ENCODE assay signal across 9 cellular contexts in the genomic region with DNA sequence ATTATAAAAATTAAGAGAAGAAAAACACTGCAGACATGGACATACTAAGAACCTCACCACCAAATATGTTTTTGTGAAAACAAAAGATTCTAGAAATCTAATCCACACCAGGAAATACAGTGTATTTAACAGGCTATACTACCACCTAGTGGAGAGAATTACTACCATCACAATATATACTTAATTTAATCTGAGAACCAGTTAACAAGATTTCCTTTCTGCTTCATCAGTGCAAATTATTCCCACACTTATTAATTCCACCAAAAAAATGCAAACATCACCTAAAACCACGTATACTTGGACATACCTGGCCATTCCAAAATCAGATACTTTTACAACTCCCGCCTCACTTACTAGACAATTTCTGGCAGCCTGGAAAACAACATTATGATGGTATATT. TPM values are rescaled to one million over a fixed set of nuclear protein-coding genes. Genes with fewer than 3 reads are reported as not detected.
A peak's percentile ranks its signal among the peaks of the same experiment; 100 is the strongest.
DNase-seq lines count a peak whose midpoint lies in the region; ATAC-seq, FAIRE-seq and TF ChIP-seq lines count a peak whose summit lies in the region.
"Had no signal": no experiment of that assay in that cellular context is flagged by ENCODE, and none has a peak within 500 bp of the region (broad histone marks: within the 10 kb centered on the region; RNA-seq: fewer than 3 reads in every experiment).

No MANE protein-coding gene starts in this region.

- H3K36me3 Mint-ChIP-seq in stimulated activated memory B cell treated with anti-CD40 and anti-IgM and Interleukin-4, amounts not matched to agents 10 μg/mL and 1 μg/mL and 100 μg/mL, for 72 hours = peaks cover 63% of the 10 kb centered on the region

- H3K4me1 Mint-ChIP-seq in stimulated activated memory B cell treated with anti-CD40 and anti-IgM and Interleukin-4, amounts not matched to agents 10 μg/mL and 1 μg/mL and 100 μg/mL, for 72 hours = peaks cover 40% of the 10 kb centered on the region

- no peaks in the 10 kb centered on the region for H3K9me3 ChIP-seq in Panc1 (ENCODE audit: control insufficient read depth, insufficient read depth, low read depth, low read length)
- no peaks in the 10 kb centered on the region for H3K9me3 ChIP-seq in endothelial cell of umbilical vein (replicated peaks; ENCODE audit: control insufficient read depth, insufficient read depth, low read length)
- no peaks in the 10 kb centered on the region for H3K9me3 ChIP-seq in neural cell (ENCODE audit: low read length)

- no peaks in the 10 kb centered on the region for H3K9me2 ChIP-seq in neural cell (ENCODE audit: insufficient read depth, low read length)

- H3K4me1 ChIP-seq in Panc1 (ENCODE audit: control insufficient read depth, insufficient read depth, low read length) = no peaks in the 10 kb centered on the region
- H3K4me1 ChIP-seq in endothelial cell of umbilical vein (ENCODE audit: control insufficient read depth, extremely low read depth, insufficient read depth, low read length) = peaks cover 12% of the 10 kb centered on the region

- no peaks in the 10 kb centered on the region for H3F3A ChIP-seq in neural cell (ENCODE audit: insufficient read depth, low read length, poor library complexity, severe bottlenecking)

- CTCF ChIA-PET in Panc1 (lab: Charles Lee) = no interaction called here
- CTCF ChIA-PET in endothelial cell of umbilical vein (lab: Charles Lee) = interaction anchor here (0.7 to 4.0 kb wide), 7 partner anchors 9 to 138 kb away, joined by 3 to 58 read pairs (median 5); no protein-coding TSS in a partner anchor

- H3K9me3 Mint-ChIP-seq in stimulated activated memory B cell treated with anti-CD40 and anti-IgM and Interleukin-4, amounts not matched to agents 10 μg/mL and 1 μg/mL and 100 μg/mL, for 72 hours = no peaks in the 10 kb centered on the region
- H3K9me3 Mint-ChIP-seq: CD8-positive, alpha-beta memory T cell had no signal

- H3K27ac ChIP-seq in Panc1 (ENCODE audit: low read length) = no peak overlapping the region
- no peak overlapping the region for H3K27ac ChIP-seq in endothelial cell of umbilical vein (ENCODE audit: insufficient read depth, low read depth, low read length)
- H3K27ac ChIP-seq in neural cell (ENCODE audit: low read length) = no peak overlapping the region

- DNase-seq in NCI-H2107 treated with DMSO at 0.1 percent for 48 hours (lab: John Stamatoyannopoulos, UW; ENCODE audit: unreplicated experiment) (peak; percentile 2), NCI-H2107 (lab: John Stamatoyannopoulos, UW) (no peak), HuH-7 (ENCODE audit: low spot score) (peak; percentile 20), Panc1 (ENCODE audit: low read depth, low spot score) (no peak), endothelial cell of umbilical vein (ENCODE audit: low read depth, low spot score) (peak; percentile 56)

- no TSS peak for BruUV-seq in Panc1 (replicated peaks; lab: Mats Ljungman, UMichigan)
- no TSS peak for BruUV-seq in endothelial cell of umbilical vein (replicated peaks; lab: Mats Ljungman, UMichigan)

- H3K79me2 ChIP-seq in endothelial cell of umbilical vein (ENCODE audit: control insufficient read depth, insufficient read depth, low read length) (no peaks in the 10 kb centered on the region), neural cell (replicated peaks; ENCODE audit: insufficient read depth, low read length) (no peaks in the 10 kb centered on the region)

- H3K4me3 ChIP-seq in Panc1 (ENCODE audit: low read depth in 2 of 2, low read length in 2 of 2) = no peak overlapping the region
- no peak overlapping the region for H3K4me3 ChIP-seq in endothelial cell of umbilical vein (replicated peaks in 1 of 3; ENCODE audit: insufficient read depth in 1 of 3, low read depth in 1 of 3, low read length in 3 of 3)
- no peak overlapping the region for H3K4me3 ChIP-seq in neural cell (ENCODE audit: low read length)

- in situ Hi-C loops in Panc1 (cut with HindIII; ENCODE audit: low pct_unique_long_range_greater_than_20kb, low sequenced_read_pairs) = no loop called here

- POLR2A ChIA-PET in Panc1 (lab: Charles Lee) (no interaction called here), endothelial cell of umbilical vein (lab: Charles Lee) (no interaction called here)

- dilution Hi-C loops in endothelial cell of umbilical vein (cut with MboI; ENCODE audit: extremely low pct_ligation_motif_present, low sequenced_read_pairs) = no loop called here

- H2AFZ ChIP-seq in endothelial cell of umbilical vein (ENCODE audit: low read depth, low read length) = no peak overlapping the region
- H2AFZ ChIP-seq in neural cell (ENCODE audit: low read depth, low read length) = no peak overlapping the region

- no peaks in the 10 kb centered on the region for H3K9me1 ChIP-seq in endothelial cell of umbilical vein (replicated peaks; ENCODE audit: control insufficient read depth, extremely low read depth, insufficient read depth, low read length)

- H3K27ac Mint-ChIP-seq in stimulated activated memory B cell treated with anti-CD40 and anti-IgM and Interleukin-4, amounts not matched to agents 10 μg/mL and 1 μg/mL and 100 μg/mL, for 72 hours = no peak overlapping the region

- FAIRE-seq in endothelial cell of umbilical vein (lab: Jason Lieb, UNC) = no peak

- peak; percentile 65 for TF ChIP-seq RAD21 in neural cell (conservative IDR thresholded peaks at IDR 0.05)

- H3K9ac ChIP-seq in endothelial cell of umbilical vein (replicated peaks; ENCODE audit: extremely low read depth, insufficient read depth, low read length) = no peak overlapping the region
- H3K9ac ChIP-seq in neural cell (ENCODE audit: low read length) = no peak overlapping the region

- H3K36me3 ChIP-seq in Panc1 (ENCODE audit: control insufficient read depth, insufficient read depth, low read length) (no peaks in the 10 kb centered on the region; the same call in 1 of the 2 replicates), endothelial cell of umbilical vein (ENCODE audit: control insufficient read depth in 2 of 2, extremely low read depth in 1 of 2, insufficient read depth in 2 of 2, low read length in 2 of 2) (no peaks in the 10 kb centered on the region), neural cell (ENCODE audit: insufficient read depth, low read length) (no peaks in the 10 kb centered on the region)

- no peak for TF ChIP-seq EP300 in neural cell (conservative IDR thresholded peaks at IDR 0.05; ENCODE audit: poor library complexity, severe bottlenecking)

- no peaks in the 10 kb centered on the region for H3K27me3 Mint-ChIP-seq in stimulated activated memory B cell treated with anti-CD40 and anti-IgM and Interleukin-4, amounts not matched to agents 10 μg/mL and 1 μg/mL and 100 μg/mL, for 72 hours

- H3K4me3 Mint-ChIP-seq in stimulated activated memory B cell treated with anti-CD40 and anti-IgM and Interleukin-4, amounts not matched to agents 10 μg/mL and 1 μg/mL and 100 μg/mL, for 72 hours = no peak overlapping the region

- H3K4me2 ChIP-seq in endothelial cell of umbilical vein (ENCODE audit: insufficient read depth, low read length) (no peak overlapping the region), neural cell (ENCODE audit: low read length) (no peak overlapping the region)

- intact Hi-C loops in Panc1 (cut with micrococcal nuclease; ENCODE audit: unreplicated experiment) (no loop called here), endothelial cell of umbilical vein (cut with micrococcal nuclease) (loop anchor here (1.0 to 10.0 kb wide), 6 partner anchors 32 to 216 kb away; no protein-coding TSS in a partner anchor)

- H4K20me1 ChIP-seq in endothelial cell of umbilical vein (replicated peaks; ENCODE audit: control insufficient read depth, extremely low read depth, insufficient read depth, low read length) (no peaks in the 10 kb centered on the region), neural cell (ENCODE audit: insufficient read depth) (no peaks in the 10 kb centered on the region)

- TF ChIP-seq CTCF in Panc1 (IDR thresholded peaks at IDR 0.05) = peak; percentile 48; the same call in 1 of the 2 replicates
- TF ChIP-seq CTCF in endothelial cell of umbilical vein (IDR thresholded peaks at IDR 0.05; ENCODE audit: extremely low read depth in 1 of 2, insufficient read depth in 1 of 2, low read depth in 1 of 2, low read length in 2 of 2) = peak; percentile 22 to 37
- peak; percentile 68 for TF ChIP-seq CTCF in neural cell (IDR thresholded peaks at IDR 0.05; ENCODE audit: poor library complexity, severe bottlenecking)

- H3K27me3 ChIP-seq in Panc1 (ENCODE audit: control insufficient read depth, insufficient read depth, low read length) = no peaks in the 10 kb centered on the region
- peaks cover 0 to 6% of the 10 kb centered on the region in 2 experiments for H3K27me3 ChIP-seq in endothelial cell of umbilical vein (ENCODE audit: control insufficient read depth in 2 of 2, insufficient read depth in 2 of 2, low read length in 2 of 2)
- no peaks in the 10 kb centered on the region for H3K27me3 ChIP-seq in neural cell (ENCODE audit: insufficient read depth, low read depth, low read length)

- TF ChIP-seq POLR2A in endothelial cell of umbilical vein (IDR thresholded peaks at IDR 0.05; ENCODE audit: low read depth, low read length) = no peak

- ATAC-seq in Panc1 = no peak
- ATAC-seq in GM19035 (IDR thresholded peaks at IDR 0.05; ENCODE audit: unreplicated experiment) = no peak
- ATAC-seq in stimulated activated memory B cell treated with anti-CD40 and anti-IgM and Interleukin-4, amounts not matched to agents 10 μg/mL and 1 μg/mL and 100 μg/mL, for 72 hours = no peak

TF ChIP-seq in endothelial cell of umbilical vein, 7 proteins besides CTCF, POLR2A, EP300 and RAD21 (continues in another document):
- TF ChIP-seq FOS (IDR thresholded peaks at IDR 0.05; ENCODE audit: borderline replicate concordance, insufficient read depth, low read length) (no peak), EZH2 (IDR thresholded peaks at IDR 0.05; ENCODE audit: borderline replicate concordance, low read depth, low read length, severe bottlenecking) (no peak)

RNA-seq across cellular contexts. Expression of a gene that starts 7.0 kb away (rescaled TPM):
- total RNA-seq in Panc1 (2021; ENCODE audit: unreplicated experiment) = 0.26 TPM
- polyA plus RNA-seq in Panc1 (2012; ENCODE audit: insufficient read length) = not detected
- total RNA-seq in endothelial cell of umbilical vein = 0.58 and 0.97 TPM in 2 replicates
- 0.26 TPM in 1 of 2 replicates, not detected in the other for polyA plus RNA-seq in endothelial cell of umbilical vein
- 0.34 and 0.41 TPM in 2 replicates for polyA plus RNA-seq in endothelial cell of umbilical vein (2011; cell fraction: cytosol; rRNA removed)
- polyA plus RNA-seq in endothelial cell of umbilical vein (2011; cell fraction: nucleus; rRNA removed) = 0.08 and 0.25 TPM in 2 replicates
- 0.38 and 1.9 TPM in 2 replicates for polyA plus RNA-seq in endothelial cell of umbilical vein (2012)
- polyA minus RNA-seq in endothelial cell of umbilical vein = 0.24 TPM in 1 of 2 replicates, not detected in the other
- not detected for polyA minus RNA-seq in endothelial cell of umbilical vein (2011; cell fraction: cytosol; rRNA and poly(A)+ RNA removed)
- polyA minus RNA-seq in endothelial cell of umbilical vein (2011; cell fraction: nucleus; rRNA and poly(A)+ RNA removed) = not detected in 2 replicates
- polyA plus RNA-seq in neural cell = not detected in 2 replicates
- polyA minus RNA-seq in neural cell = not detected in 2 replicates

Comparison
In these comparisons a context has a peak if more than half of its experiments do, and no peak if none do; other contexts are left out.
1. DNase-seq: peak in NCI-H2107 treated with DMSO at 0.1 percent for 48 hours (single experiment), HuH-7 (single experiment) and endothelial cell of umbilical vein (single experiment); none in NCI-H2107 (single experiment) and Panc1 (single experiment).
2. Peak in every context shown above with its lines, with median percentiles within 50 percentile points of each other: CTCF ChIP-seq.